ENCODE assay signal across 8 cellular contexts in the genomic region with DNA sequence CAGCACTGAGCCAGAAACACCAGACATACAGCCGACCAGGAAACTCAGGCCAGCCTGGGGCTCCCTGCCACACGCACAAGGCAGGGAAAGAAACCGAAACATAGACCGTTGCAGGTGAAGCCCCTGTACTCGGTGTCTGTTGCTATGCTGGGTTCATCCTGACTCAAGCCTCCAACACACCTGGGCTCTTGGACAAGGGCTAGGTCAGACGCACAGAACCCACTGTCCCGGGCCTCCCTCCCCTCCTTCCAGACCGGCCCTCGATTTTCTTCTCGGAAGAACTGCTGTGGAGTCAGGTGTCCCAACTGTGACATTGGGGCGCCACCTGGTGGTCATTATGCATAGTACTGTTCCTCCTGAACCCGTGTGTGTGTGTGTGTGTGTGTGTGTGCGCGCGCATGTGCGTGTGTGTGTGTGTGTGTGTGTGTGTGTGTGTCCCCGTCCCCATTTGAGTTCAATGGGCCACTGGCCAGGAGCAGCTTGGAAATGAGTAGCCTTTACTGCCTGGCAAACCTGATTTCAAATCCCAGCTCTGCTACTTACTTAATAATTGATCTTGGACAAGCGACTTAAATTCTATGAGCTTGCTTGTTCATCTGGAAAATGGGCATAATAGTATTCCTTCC. TPM values are rescaled to one million over a fixed set of nuclear protein-coding genes. Genes with fewer than 3 reads are reported as not detected.
DNase-seq lines count a peak whose midpoint lies in the region; ATAC-seq, FAIRE-seq and TF ChIP-seq lines count a peak whose summit lies in the region.

No MANE protein-coding gene starts in this region.

- H3K9ac ChIP-seq in ES-I3 (ENCODE audit: low read depth, low read length): 0 out of 2 replicates have a peak overlapping the region, but pooled peaks have one; percentile 3

- CTCF ChIA-PET in WTC11 (lab: Charles Lee): interaction anchor here (0.6 to 2.4 kb wide), 17 partner anchors 10 to 425 kb away, joined by 3 to 12 read pairs (median 4); no protein-coding TSS in a partner anchor

- H3K27ac Mint-ChIP-seq in WTC11: no peak overlapping the region

- no peaks in the 10 kb centered on the region; the same call in 1 of the 2 replicates for H3K4me1 ChIP-seq in ES-I3 (ENCODE audit: insufficient read depth, low read length)

- peaks cover 3% of the 10 kb centered on the region; the same call in 1 of the 2 replicates for H3K4me1 Mint-ChIP-seq in WTC11

- peak; percentile 80 for ATAC-seq in HG02884 (IDR thresholded peaks at IDR 0.05; ENCODE audit: unreplicated experiment)
- ATAC-seq in WTC11: peak; percentile 80
- ATAC-seq in GM18519 (IDR thresholded peaks at IDR 0.05; ENCODE audit: low FRiP score, unreplicated experiment): no peak

- H3K36me3 ChIP-seq in ES-I3 (ENCODE audit: insufficient read depth, low read length) (no peaks in the 10 kb centered on the region), bronchial epithelial cell (ENCODE audit: control insufficient read depth, insufficient read depth, low read length) (no peaks in the 10 kb centered on the region)

- no peak overlapping the region for H3K4me3 ChIP-seq in bronchial epithelial cell (ENCODE audit: low read depth, low read length)

- peaks cover 39% of the 10 kb centered on the region for H3K27me3 Mint-ChIP-seq in WTC11 (ENCODE audit: low read depth)

- no peak overlapping the region for H3K4me3 Mint-ChIP-seq in WTC11

- peak; percentile 65 for TF ChIP-seq CTCF in WTC11 (IDR thresholded peaks at IDR 0.05)
- peak; percentile 78 for TF ChIP-seq CTCF in bronchial epithelial cell (IDR thresholded peaks at IDR 0.05; ENCODE audit: insufficient read depth, low read length, severe bottlenecking)

- H3K9me3 Mint-ChIP-seq in WTC11: no peaks in the 10 kb centered on the region

- peaks cover 9% of the 10 kb centered on the region for H3K27me3 ChIP-seq in bronchial epithelial cell (ENCODE audit: control insufficient read depth, insufficient read depth, low read length)

- peak; percentile 70 for FAIRE-seq in bronchial epithelial cell (lab: Jason Lieb, UNC)

- no peaks in the 10 kb centered on the region for H3K9me3 ChIP-seq in ES-I3 (ENCODE audit: control insufficient read depth, insufficient read depth, low read length)

- no peaks in the 10 kb centered on the region for H3K36me3 Mint-ChIP-seq in WTC11

- peak; percentile 73 for DNase-seq in NCI-H2171 treated with DMSO at 0.1 percent for 48 hours (lab: John Stamatoyannopoulos, UW)
- DNase-seq in WTC11 (ENCODE audit: low spot score): peak; percentile 88
- DNase-seq in bronchial epithelial cell (ENCODE audit: low read depth): peak; percentile 61
- peak; percentile 78 for DNase-seq in kidney glomerular epithelial cell (lab: John Stamatoyannopoulos, UW)
- peak; percentile 57 to 64 (median 61) for DNase-seq in stimulated activated CD4-positive, alpha-beta T cell treated with anti-CD3 and anti-CD28 coated beads, Interleukin-1b, Interleukin-23, amount 100 ng/mL, for 24 hours (ENCODE audit: low read depth in 4 of 4, low spot score in 1 of 4)

- POLR2A ChIA-PET in WTC11 (lab: Charles Lee): interaction anchor here (0.7 to 1.1 kb wide), 2 partner anchors 214 to 395 kb away, joined by 3 read pairs; no protein-coding TSS in a partner anchor

TF ChIP-seq in WTC11, 78 proteins besides CTCF, POLR2A, EP300 and RAD21:
- TF ChIP-seq, protein P1, sequence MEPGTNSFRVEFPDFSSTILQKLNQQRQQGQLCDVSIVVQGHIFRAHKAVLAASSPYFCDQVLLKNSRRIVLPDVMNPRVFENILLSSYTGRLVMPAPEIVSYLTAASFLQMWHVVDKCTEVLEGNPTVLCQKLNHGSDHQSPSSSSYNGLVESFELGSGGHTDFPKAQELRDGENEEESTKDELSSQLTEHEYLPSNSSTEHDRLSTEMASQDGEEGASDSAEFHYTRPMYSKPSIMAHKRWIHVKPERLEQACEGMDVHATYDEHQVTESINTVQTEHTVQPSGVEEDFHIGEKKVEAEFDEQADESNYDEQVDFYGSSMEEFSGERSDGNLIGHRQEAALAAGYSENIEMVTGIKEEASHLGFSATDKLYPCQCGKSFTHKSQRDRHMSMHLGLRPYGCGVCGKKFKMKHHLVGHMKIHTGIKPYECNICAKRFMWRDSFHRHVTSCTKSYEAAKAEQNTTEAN (CRISPR knock-in tag; IDR thresholded peaks at IDR 0.05): peak; percentile 78
- no peak for TF ChIP-seq TP53 (CRISPR knock-in tag; IDR thresholded peaks at IDR 0.05)

RNA-seq across cellular contexts. Expression of a gene that starts 55.4 kb away (rescaled TPM):
- total RNA-seq in WTC11 (2021) (45.9 to 60.9 TPM (median 48.6 TPM) in 3 replicates), bronchial epithelial cell (under 0.01 and 0.26 TPM in 2 replicates)

Comparison
In these comparisons a context has a peak if more than half of its experiments do, and no peak if none do; other contexts are left out.
1. RNA of a gene that starts 55.4 kb away (total RNA-seq): 45.9 to 60.9 TPM in WTC11; under 0.01 to 0.26 TPM in bronchial epithelial cell; every median in the first group is over 10 times any median in the second.
2. Peak in every context shown above with its lines, with median percentiles within 50 percentile points of each other: DNase-seq.